ENCODE assay signal across 1 cellular context in the genomic region with DNA sequence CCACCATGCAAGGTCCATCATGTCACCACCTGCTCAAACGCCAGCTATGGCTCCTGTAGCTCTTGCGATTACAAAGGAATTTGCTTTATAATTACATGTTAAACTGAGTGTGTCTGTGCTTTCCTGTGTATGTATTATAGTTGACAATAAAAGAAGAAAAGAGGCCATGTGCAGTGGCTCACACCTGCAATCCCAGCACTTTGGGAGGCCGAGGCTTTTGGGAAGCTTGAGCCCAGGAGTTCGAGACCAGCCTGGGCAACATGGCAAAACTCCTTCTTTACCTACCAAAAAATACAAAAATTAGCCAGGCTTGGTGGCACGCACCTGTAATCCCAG.
A peak's percentile ranks its signal among the peaks of the same experiment; 100 is the strongest.
TF ChIP-seq lines count a peak whose summit lies in the region.

No MANE protein-coding gene starts in this region.

TF ChIP-seq in HepG2, 621 proteins besides CTCF, POLR2A, EP300 and RAD21 (continued from another document):
- TF ChIP-seq ZNF766 (CRISPR knock-in tag; IDR thresholded peaks at IDR 0.05; ENCODE audit: borderline replicate concordance) = no peak
- TF ChIP-seq ZSCAN22 (CRISPR knock-in tag; IDR thresholded peaks at IDR 0.05) = no peak
- TF ChIP-seq, protein P1, sequence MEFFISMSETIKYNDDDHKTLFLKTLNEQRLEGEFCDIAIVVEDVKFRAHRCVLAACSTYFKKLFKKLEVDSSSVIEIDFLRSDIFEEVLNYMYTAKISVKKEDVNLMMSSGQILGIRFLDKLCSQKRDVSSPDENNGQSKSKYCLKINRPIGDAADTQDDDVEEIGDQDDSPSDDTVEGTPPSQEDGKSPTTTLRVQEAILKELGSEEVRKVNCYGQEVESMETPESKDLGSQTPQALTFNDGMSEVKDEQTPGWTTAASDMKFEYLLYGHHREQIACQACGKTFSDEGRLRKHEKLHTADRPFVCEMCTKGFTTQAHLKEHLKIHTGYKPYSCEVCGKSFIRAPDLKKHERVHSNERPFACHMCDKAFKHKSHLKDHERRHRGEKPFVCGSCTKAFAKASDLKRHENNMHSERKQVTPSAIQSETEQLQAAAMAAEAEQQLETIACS (CRISPR knock-in tag; IDR thresholded peaks at IDR 0.05) = no peak
- TF ChIP-seq, protein P2, sequence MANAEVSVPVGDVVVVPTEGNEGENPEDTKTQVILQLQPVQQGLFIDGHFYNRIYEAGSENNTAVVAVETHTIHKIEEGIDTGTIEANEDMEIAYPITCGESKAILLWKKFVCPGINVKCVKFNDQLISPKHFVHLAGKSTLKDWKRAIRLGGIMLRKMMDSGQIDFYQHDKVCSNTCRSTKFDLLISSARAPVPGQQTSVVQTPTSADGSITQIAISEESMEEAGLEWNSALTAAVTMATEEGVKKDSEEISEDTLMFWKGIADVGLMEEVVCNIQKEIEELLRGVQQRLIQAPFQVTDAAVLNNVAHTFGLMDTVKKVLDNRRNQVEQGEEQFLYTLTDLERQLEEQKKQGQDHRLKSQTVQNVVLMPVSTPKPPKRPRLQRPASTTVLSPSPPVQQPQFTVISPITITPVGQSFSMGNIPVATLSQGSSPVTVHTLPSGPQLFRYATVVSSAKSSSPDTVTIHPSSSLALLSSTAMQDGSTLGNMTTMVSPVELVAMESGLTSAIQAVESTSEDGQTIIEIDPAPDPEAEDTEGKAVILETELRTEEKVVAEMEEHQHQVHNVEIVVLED (CRISPR knock-in tag; IDR thresholded peaks at IDR 0.05; ENCODE audit: borderline replicate concordance) = peak; percentile 12; the same call in 1 of the 2 replicates
- no peak for TF ChIP-seq TP53 (CRISPR knock-in tag; conservative IDR thresholded peaks at IDR 0.05)
- no peak for TF ChIP-seq CBX1 (IDR thresholded peaks at IDR 0.05; ENCODE audit: low read depth)
- TF ChIP-seq ZNF713 (CRISPR knock-in tag; IDR thresholded peaks at IDR 0.05) = no peak
- TF ChIP-seq ZNF296 (CRISPR knock-in tag; conservative IDR thresholded peaks at IDR 0.05) = no peak
- TF ChIP-seq, protein P3, sequence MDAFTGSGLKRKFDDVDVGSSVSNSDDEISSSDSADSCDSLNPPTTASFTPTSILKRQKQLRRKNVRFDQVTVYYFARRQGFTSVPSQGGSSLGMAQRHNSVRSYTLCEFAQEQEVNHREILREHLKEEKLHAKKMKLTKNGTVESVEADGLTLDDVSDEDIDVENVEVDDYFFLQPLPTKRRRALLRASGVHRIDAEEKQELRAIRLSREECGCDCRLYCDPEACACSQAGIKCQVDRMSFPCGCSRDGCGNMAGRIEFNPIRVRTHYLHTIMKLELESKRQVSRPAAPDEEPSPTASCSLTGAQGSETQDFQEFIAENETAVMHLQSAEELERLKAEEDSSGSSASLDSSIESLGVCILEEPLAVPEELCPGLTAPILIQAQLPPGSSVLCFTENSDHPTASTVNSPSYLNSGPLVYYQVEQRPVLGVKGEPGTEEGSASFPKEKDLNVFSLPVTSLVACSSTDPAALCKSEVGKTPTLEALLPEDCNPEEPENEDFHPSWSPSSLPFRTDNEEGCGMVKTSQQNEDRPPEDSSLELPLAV (CRISPR knock-in tag; conservative IDR thresholded peaks at IDR 0.05; ENCODE audit: low read depth) = no peak
- TF ChIP-seq, protein P4, sequence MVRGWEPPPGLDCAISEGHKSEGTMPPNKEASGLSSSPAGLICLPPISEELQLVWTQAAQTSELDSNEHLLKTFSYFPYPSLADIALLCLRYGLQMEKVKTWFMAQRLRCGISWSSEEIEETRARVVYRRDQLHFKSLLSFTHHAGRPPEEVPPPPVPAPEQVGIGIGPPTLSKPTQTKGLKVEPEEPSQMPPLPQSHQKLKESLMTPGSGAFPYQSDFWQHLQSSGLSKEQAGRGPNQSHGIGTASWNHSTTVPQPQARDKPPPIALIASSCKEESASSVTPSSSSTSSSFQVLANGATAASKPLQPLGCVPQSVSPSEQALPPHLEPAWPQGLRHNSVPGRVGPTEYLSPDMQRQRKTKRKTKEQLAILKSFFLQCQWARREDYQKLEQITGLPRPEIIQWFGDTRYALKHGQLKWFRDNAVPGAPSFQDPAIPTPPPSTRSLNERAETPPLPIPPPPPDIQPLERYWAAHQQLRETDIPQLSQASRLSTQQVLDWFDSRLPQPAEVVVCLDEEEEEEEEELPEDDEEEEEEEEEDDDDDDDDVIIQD (CRISPR knock-in tag; IDR thresholded peaks at IDR 0.05; ENCODE audit: low read depth) = no peak
- no peak for TF ChIP-seq ZNF337 (CRISPR knock-in tag; IDR thresholded peaks at IDR 0.05; ENCODE audit: borderline replicate concordance, low read depth)
- TF ChIP-seq ZNF891 (CRISPR knock-in tag; IDR thresholded peaks at IDR 0.05) = no peak
- TF ChIP-seq ZNF549 (CRISPR knock-in tag; IDR thresholded peaks at IDR 0.05) = no peak
TF ChIP-seq in HepG2: peak in this region for 29.
